8 cellular contexts compared by ENCODE assay signal in genomic region chr6:52994789-52995078, GRCh38. TPM values are rescaled to one million over a fixed set of nuclear protein-coding genes. Genes with fewer than 3 reads are reported as not detected.
A peak's percentile ranks its signal among the peaks of the same experiment; 100 is the strongest.
DNase-seq lines count a peak whose midpoint lies in the region; ATAC-seq and TF ChIP-seq lines count a peak whose summit lies in the region.

No MANE protein-coding gene starts in this region.

- POLR2A ChIA-PET in activated CD8-positive, alpha-beta T cell treated with anti-CD3 and anti-CD28 coated beads for 36 hours (lab: Charles Lee), result interaction anchor here (0.5 to 3.5 kb wide), 6 partner anchors 11 to 241 kb away, joined by 3 to 16 read pairs (median 6); partner anchors contain the start of gene FBXO9

- H3K9me3 Mint-ChIP-seq in activated CD8-positive, alpha-beta T cell treated with anti-CD3 and anti-CD28 coated beads for 36 hours, result no peaks in the 10 kb centered on the region
- H3K9me3 Mint-ChIP-seq in natural killer cell, result no peaks in the 10 kb centered on the region

- DNase-seq in COR-L47 (lab: John Stamatoyannopoulos, UW) (peak; percentile 48), natural killer cell (no peak), vagina (ENCODE audit: extremely low spot score in 2 of 2) (peak in 1 of 2 donors; percentile 89), A172 (ENCODE audit: low spot score) (no peak)
- peak; percentile 39 for DNase-seq in activated CD8-positive, alpha-beta T cell treated with anti-CD3 and anti-CD28 coated beads for 36 hours

- H3K27me3 Mint-ChIP-seq in activated CD8-positive, alpha-beta T cell treated with anti-CD3 and anti-CD28 coated beads for 36 hours, result peaks cover 17% of the 10 kb centered on the region
- peaks cover 0 to 12% of the 10 kb centered on the region in 2 donors for H3K27me3 Mint-ChIP-seq in natural killer cell (ENCODE audit: low read depth in 2 of 2)

- peak; percentile 28 for ATAC-seq in GM21360 (IDR thresholded peaks at IDR 0.05; ENCODE audit: unreplicated experiment)
- peak; percentile 8 for ATAC-seq in HG03565 (IDR thresholded peaks at IDR 0.05; ENCODE audit: unreplicated experiment)
- ATAC-seq in activated CD8-positive, alpha-beta T cell treated with anti-CD3 and anti-CD28 coated beads for 36 hours, result peak; percentile 19
- peak; percentile 19 for ATAC-seq in esophagus mucosa
- ATAC-seq in natural killer cell, result peak in 2 of 3 donors; percentile 10 to 16

- peaks cover 21% of the 10 kb centered on the region for H3K36me3 Mint-ChIP-seq in activated CD8-positive, alpha-beta T cell treated with anti-CD3 and anti-CD28 coated beads for 36 hours (ENCODE audit: low read depth)
- no peaks in the 10 kb centered on the region for H3K36me3 Mint-ChIP-seq in natural killer cell

- H3K4me1 ChIP-seq in vagina, result peaks cover 32% of the 10 kb centered on the region

- intact Hi-C loops in activated CD8-positive, alpha-beta T cell treated with anti-CD3 and anti-CD28 coated beads for 36 hours (cut with micrococcal nuclease), result no loop called here
- intact Hi-C loops in natural killer cell (cut with micrococcal nuclease) (loop anchor here (5.0 to 10.0 kb wide), 3 partner anchors 53 to 350 kb away; partner anchors contain the start of gene ELOVL5), vagina (cut with DNase I) (loop anchor here (2.0 kb wide), 1 partner anchor 70 kb away; the partner anchor contains the start of gene FBXO9)

- no peaks in the 10 kb centered on the region for H3K9me3 ChIP-seq in vagina

- CTCF ChIA-PET in activated CD8-positive, alpha-beta T cell treated with anti-CD3 and anti-CD28 coated beads for 36 hours (lab: Charles Lee), result interaction anchor here (1.1 to 4.8 kb wide), 10 partner anchors 9 to 134 kb away, joined by 3 to 25 read pairs (median 4); partner anchors contain the start of gene FBXO9

- peak overlapping the region; percentile 94 for H3K4me3 Mint-ChIP-seq in activated CD8-positive, alpha-beta T cell treated with anti-CD3 and anti-CD28 coated beads for 36 hours
- H3K4me3 Mint-ChIP-seq in natural killer cell, result peak overlapping the region; percentile 92

- H3K27ac ChIP-seq in vagina, result peak overlapping the region; percentile 91

- TF ChIP-seq CTCF in activated CD8-positive, alpha-beta T cell treated with anti-CD3 and anti-CD28 coated beads for 36 hours (IDR thresholded peaks at IDR 0.05), result no peak
- TF ChIP-seq CTCF in natural killer cell (IDR thresholded peaks at IDR 0.05) (no peak), vagina (IDR thresholded peaks at IDR 0.05) (no peak)

- H3K4me3 ChIP-seq in vagina, result peak overlapping the region; percentile 63 to 71

- peak overlapping the region; percentile 95 for H3K27ac Mint-ChIP-seq in activated CD8-positive, alpha-beta T cell treated with anti-CD3 and anti-CD28 coated beads for 36 hours
- peak overlapping the region; percentile 95 to 99 for H3K27ac Mint-ChIP-seq in natural killer cell

- no peaks in the 10 kb centered on the region for H3K27me3 ChIP-seq in vagina

- no peak for TF ChIP-seq POLR2A in vagina (IDR thresholded peaks at IDR 0.05)

- no peaks in the 10 kb centered on the region for H3K36me3 ChIP-seq in vagina

- peaks cover 33% of the 10 kb centered on the region for H3K4me1 Mint-ChIP-seq in activated CD8-positive, alpha-beta T cell treated with anti-CD3 and anti-CD28 coated beads for 36 hours (ENCODE audit: low read depth)
- peaks cover 32% of the 10 kb centered on the region in 2 donors for H3K4me1 Mint-ChIP-seq in natural killer cell

RNA-seq across cellular contexts. Expression of gene GSTA4, which starts 0.3 kb away (rescaled TPM):
- total RNA-seq in activated CD8-positive, alpha-beta T cell treated with anti-CD3 and anti-CD28 coated beads for 36 hours, result 10 to 100 TPM; 13.1 to 14.1 TPM
- 64.0 TPM for total RNA-seq in esophagus mucosa
- 1 to 10 TPM in 2 of 3 donors, under 1 TPM in 1; 0.55 to 2.5 (median 1.8) TPM for total RNA-seq in natural killer cell
- 57.7 TPM for total RNA-seq in vagina
- total RNA-seq in A172 (2014; rRNA removed; shearing (Covaris generic)), result 14.9 and 15.7 TPM in 2 replicates

Comparison
In these comparisons a context has a peak if more than half of its experiments do, and no peak if none do; other contexts are left out.
1. DNase-seq: peak in COR-L47 (single experiment) and activated CD8-positive, alpha-beta T cell treated with anti-CD3 and anti-CD28 coated beads for 36 hours (single experiment); none in natural killer cell (single experiment) and A172 (single experiment).
2. Peak in every context shown above with its lines, with median percentiles within 50 percentile points of each other: ATAC-seq.